13 cellular contexts compared by ENCODE assay signal in genomic region chr10:74598891-74599566, GRCh38.
A peak's percentile ranks its signal among the peaks of the same experiment; 100 is the strongest.
DNase-seq lines count a peak whose midpoint lies in the region; ATAC-seq, FAIRE-seq and TF ChIP-seq lines count a peak whose summit lies in the region.
"Had no signal": no experiment of that assay in that cellular context is flagged by ENCODE, and none has a peak within 500 bp of the region (broad histone marks: within the 10 kb centered on the region; RNA-seq: fewer than 3 reads in every experiment).

No MANE protein-coding gene starts in this region.

- H3K9me3 Mint-ChIP-seq in CD14-positive monocyte = peaks cover 0 to 6% (median 2%) of the 10 kb centered on the region in 7 donors

- H3K27me3 ChIP-seq in left lung = no peaks in the 10 kb centered on the region
- H3K27me3 ChIP-seq in suprapubic skin = no peaks in the 10 kb centered on the region

- TF ChIP-seq POLR2A in suprapubic skin (IDR thresholded peaks at IDR 0.05) = no peak

- H3K4me3 Mint-ChIP-seq in CD14-positive monocyte = no peak overlapping the region

- 85% methylated on average over 5 of the region's 5 CpGs for WGBS in suprapubic skin

- no peaks in the 10 kb centered on the region for H3K36me3 ChIP-seq in left lung
- peaks cover 5% of the 10 kb centered on the region for H3K36me3 ChIP-seq in suprapubic skin

- peaks cover 20% of the 10 kb centered on the region in 2 donors for H3K36me3 Mint-ChIP-seq in CD14-positive monocyte

- no peak overlapping the region for H3K4me3 ChIP-seq in left lung
- no peak overlapping the region for H3K4me3 ChIP-seq in suprapubic skin

- TF ChIP-seq CTCF in left lung (IDR thresholded peaks at IDR 0.05) (no peak), CD14-positive monocyte (IDR thresholded peaks at IDR 0.05) (no peak), suprapubic skin (IDR thresholded peaks at IDR 0.05) (no peak)

- no peak overlapping the region for H3K27ac Mint-ChIP-seq in CD14-positive monocyte
- H3K27ac Mint-ChIP-seq: IgD-negative memory B cell had no signal

- H3K27me3 Mint-ChIP-seq in CD14-positive monocyte (ENCODE audit: low read depth in 3 of 3) = peaks cover 0 to 3% (median 0%) of the 10 kb centered on the region in 3 donors
- H3K27me3 Mint-ChIP-seq: IgD-negative memory B cell had no signal

- intact Hi-C loops in left lung (cut with DNase I) (no loop called here), CD14-positive monocyte (cut with micrococcal nuclease) (no loop called here)

- FAIRE-seq in G401.6 (lab: Jason Lieb, UNC) = peak; percentile 6

- H3K9me3 ChIP-seq in left lung = no peaks in the 10 kb centered on the region
- no peaks in the 10 kb centered on the region for H3K9me3 ChIP-seq in suprapubic skin

- no peak for TF ChIP-seq EP300 in suprapubic skin (IDR thresholded peaks at IDR 0.05)

- ATAC-seq in GM21529 (IDR thresholded peaks at IDR 0.05; ENCODE audit: unreplicated experiment) (peak; percentile 61), left lung (peak; percentile 41), GM19023 (IDR thresholded peaks at IDR 0.05; ENCODE audit: unreplicated experiment) (no peak)

- DNase-seq in SK-MEL-5 (ENCODE audit: low read depth, low spot score) (peak; percentile 66), left lung (no peak), NCI-H526 treated with DMSO at 0.1 percent for 48 hours (lab: John Stamatoyannopoulos, UW) (no peak), CD14-positive monocyte (ENCODE audit: low spot score) (no peak), suprapubic skin (ENCODE audit: low spot score in 2 of 2) (no peak)
- DNase-seq: activated CD4-positive, alpha-beta T cell treated with anti-CD3 and anti-CD28 coated beads for 48 hours; central memory CD4-positive, alpha-beta T cell; small intestine had no signal

- H3K27ac ChIP-seq in left lung (peak overlapping the region in 1 of 2 donors; percentile 37), suprapubic skin (no peak overlapping the region)
- H3K27ac ChIP-seq: C4-2B had no signal

- in situ Hi-C loops in SK-MEL-5 (cut with HindIII; ENCODE audit: low pct_unique_long_range_greater_than_20kb, low sequenced_read_pairs) = no loop called here

- H3K4me1 ChIP-seq in left lung (no peaks in the 10 kb centered on the region), suprapubic skin (peaks cover under 1% of the 10 kb centered on the region)

- no peaks in the 10 kb centered on the region for H3K4me1 Mint-ChIP-seq in CD14-positive monocyte
